Comparison of ENCODE assay signal across 8 cellular contexts in the genomic region with DNA sequence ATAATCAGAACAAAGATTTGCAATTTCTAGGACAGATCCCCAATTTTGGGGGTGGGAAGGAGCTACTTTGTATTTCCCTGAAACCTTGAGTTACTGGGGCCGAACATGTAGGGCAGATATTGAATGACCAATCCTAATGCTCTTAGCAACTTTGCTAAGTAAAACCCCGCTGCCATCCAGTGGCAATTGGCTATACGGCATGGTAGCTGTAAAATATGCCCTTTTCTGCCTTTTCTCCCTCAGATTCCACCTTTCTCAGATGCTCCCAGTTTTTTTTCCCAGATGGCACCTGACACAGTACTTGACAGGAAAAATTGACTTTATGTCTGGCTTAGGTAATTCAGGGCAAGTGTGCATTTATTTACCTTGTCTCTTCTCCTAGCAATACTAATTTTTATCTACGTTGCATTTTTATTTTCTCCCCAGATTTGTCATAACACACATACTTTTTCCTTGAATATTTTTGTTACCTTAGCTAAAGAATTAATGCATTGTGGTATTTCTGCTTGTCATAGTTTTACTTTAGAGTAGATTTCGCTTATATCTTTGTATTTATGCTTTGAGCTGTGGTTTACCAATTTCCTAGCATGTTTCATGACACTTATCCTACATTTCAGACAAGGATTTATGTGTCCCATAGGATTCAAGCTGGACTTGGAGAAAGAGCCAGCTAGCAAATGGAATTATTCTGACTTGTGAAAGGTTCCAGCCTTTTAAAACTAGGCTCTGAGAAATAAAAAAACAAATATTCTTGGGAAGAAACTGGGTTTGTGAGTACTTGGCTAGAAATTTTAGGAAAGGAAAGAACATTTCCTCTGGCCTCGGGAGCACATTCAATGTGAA. TPM values are rescaled to one million over a fixed set of nuclear protein-coding genes. Genes with fewer than 3 reads are reported as not detected.
DNase-seq lines count a peak whose midpoint lies in the region; TF ChIP-seq lines count a peak whose summit lies in the region.

No MANE protein-coding gene starts in this region.

- peaks cover 90 to 96% (median 96%) of the 10 kb centered on the region in 3 donors for H3K4me1 Mint-ChIP-seq in CD8-positive, alpha-beta memory T cell

- CTCF ChIA-PET in CD8-positive, alpha-beta memory T cell (lab: Charles Lee): interaction anchor here (0.7 to 2.7 kb wide), 17 partner anchors 9 to 1088 kb away, joined by 3 to 25 read pairs (median 4); a partner anchor contains a TSS

- H3K4me3 ChIP-seq in CD8-positive, alpha-beta memory T cell (ENCODE audit: low read length): no peak overlapping the region
- no peak overlapping the region for H3K4me3 ChIP-seq in KMS-11 (IDR thresholded peaks at IDR 0.05; ENCODE audit: insufficient read depth, low read depth, low read length)

- POLR2A ChIA-PET in CD8-positive, alpha-beta memory T cell (lab: Charles Lee): interaction anchor here (0.6 to 0.8 kb wide), 4 partner anchors 37 to 1054 kb away, joined by 3 to 5 read pairs (median 3); a partner anchor contains a TSS

- no peak overlapping the region for H2AFZ ChIP-seq in KMS-11 (ENCODE audit: low read depth)

- peaks cover 0 to 2% (median 0%) of the 10 kb centered on the region in 3 donors for H3K36me3 Mint-ChIP-seq in CD8-positive, alpha-beta memory T cell

- H3K4me3 Mint-ChIP-seq in CD8-positive, alpha-beta memory T cell: peak overlapping the region in 4 of 7 donors; percentile 9 to 56 (median 28)

- H3K79me2 ChIP-seq in KMS-11 (ENCODE audit: insufficient read depth, low read depth): no peaks in the 10 kb centered on the region; the same call in 1 of the 2 replicates

- H3K36me3 ChIP-seq in CD8-positive, alpha-beta memory T cell (ENCODE audit: insufficient read depth, low read length): no peaks in the 10 kb centered on the region
- no peaks in the 10 kb centered on the region for H3K36me3 ChIP-seq in KMS-11 (ENCODE audit: insufficient read depth)

- no peaks in the 10 kb centered on the region for H3K9me3 ChIP-seq in CD8-positive, alpha-beta memory T cell (ENCODE audit: low read length)

- TF ChIP-seq CTCF in KMS-11 (conservative IDR thresholded peaks at IDR 0.05; ENCODE audit: low read depth, low read length): peak; percentile 83

- no peak overlapping the region for H3K27ac ChIP-seq in CD8-positive, alpha-beta memory T cell (ENCODE audit: low read depth, low read length)
- H3K27ac ChIP-seq in KMS-11 (no peak overlapping the region), caudate nucleus (ENCODE audit: low read depth, low read length) (peak overlapping the region; percentile 24)

- no peaks in the 10 kb centered on the region for H3K27me3 Mint-ChIP-seq in CD8-positive, alpha-beta memory T cell

- H3K27ac Mint-ChIP-seq in CD8-positive, alpha-beta memory T cell: peak overlapping the region in 6 of 8 donors; percentile 2 to 96 (median 78)

- no peak overlapping the region for H3K4me2 ChIP-seq in KMS-11

- no peak overlapping the region for H3K9ac ChIP-seq in KMS-11

- H3K27me3 ChIP-seq in CD8-positive, alpha-beta memory T cell (ENCODE audit: insufficient read depth, low read length, poor library complexity, severe bottlenecking): no peaks in the 10 kb centered on the region
- H3K27me3 ChIP-seq in KMS-11 (ENCODE audit: insufficient read depth, low read depth): no peaks in the 10 kb centered on the region

- peaks cover 93% of the 10 kb centered on the region for H3K4me1 ChIP-seq in CD8-positive, alpha-beta memory T cell (ENCODE audit: insufficient read depth, low read length)
- peaks cover 30% of the 10 kb centered on the region for H3K4me1 ChIP-seq in KMS-11 (ENCODE audit: low read depth, poor library complexity, severe bottlenecking)

- peak in 2 of 5 donors; percentile 21 to 59 for DNase-seq in CD8-positive, alpha-beta memory T cell
- peak; percentile 39 for DNase-seq in GM19238 (ENCODE audit: insufficient read length, low spot score)
- DNase-seq in SKM-1 treated with dmso at 0.1 percent for 144 hours (lab: John Stamatoyannopoulos, UW; ENCODE audit: unreplicated experiment): peak; percentile 13
- DNase-seq in caudate nucleus (lab: John Stamatoyannopoulos, UW): peak in 35 of 61 donors; percentile 11 to 68 (median 32)
- peak; percentile 74 for DNase-seq in islet precursor cell
- DNase-seq in stimulated activated CD4-positive, alpha-beta T cell treated with anti-CD3 and anti-CD28 coated beads, Interleukin-1b, Interleukin-23, amount 100 ng/mL, for 24 hours (ENCODE audit: low read depth in 4 of 4, low spot score in 1 of 4): peak in 3 of 4 experiments; percentile 25 to 30 (median 27)
- DNase-seq in activated CD4-positive, CD25-positive, alpha-beta regulatory T cell treated with anti-CD3 and anti-CD28 coated beads, Interleukin-2, amount 50 U/mL, for 72 hours: no peak

- H3K9me3 Mint-ChIP-seq in CD8-positive, alpha-beta memory T cell: no peaks in the 10 kb centered on the region

- no peaks in the 10 kb centered on the region for H4K20me1 ChIP-seq in KMS-11 (ENCODE audit: insufficient read depth)

RNA-seq across cellular contexts. Expression of a gene that starts 37.3 kb away (rescaled TPM):
- total RNA-seq in CD8-positive, alpha-beta memory T cell: 10 to 100 TPM; 46.9 to 47.9 TPM
- polyA plus RNA-seq in CD8-positive, alpha-beta memory T cell: 75.9 TPM
